28 cellular contexts compared by ENCODE assay signal in genomic region chr9:23567756-23568155, GRCh38.
"Had no signal": no experiment of that assay in that cellular context is flagged by ENCODE, and none has a peak within 500 bp of the region (broad histone marks: within the 10 kb centered on the region; RNA-seq: fewer than 3 reads in every experiment).

No MANE protein-coding gene starts in this region.

- H3K9me3 Mint-ChIP-seq: nephron, neural crest cell had no signal

- H3K4me1 Mint-ChIP-seq: immature natural killer cell; naive thymus-derived CD8-positive, alpha-beta T cell; stimulated activated memory B cell treated with anti-CD40 and anti-IgM and Interleukin-4, amounts not matched to agents 10 μg/mL and 1 μg/mL and 100 μg/mL, for 72 hours; stimulated activated naive CD8-positive, alpha-beta T cell treated with anti-CD3 and anti-CD28 coated beads, Interleukin-15, amount 100 ng/mL, for 72 hours had no signal

- H3K9ac ChIP-seq: parathyroid adenoma had no signal

- ATAC-seq: left colon; left lung; lower lobe of right lung; naive thymus-derived CD8-positive, alpha-beta T cell; right lobe of liver; stimulated activated memory B cell treated with anti-CD40 and anti-IgM and Interleukin-4, amounts not matched to agents 10 μg/mL and 1 μg/mL and 100 μg/mL, for 72 hours; stimulated activated naive CD8-positive, alpha-beta T cell treated with anti-CD3 and anti-CD28 coated beads, Interleukin-15, amount 100 ng/mL, for 72 hours had no signal

- H3K4me3 ChIP-seq: left lung, lower lobe of right lung, right atrium auricular region, right lobe of liver, smooth muscle cell, tibial nerve, vagina had no signal

- H3K4me1 ChIP-seq: left lung, lower lobe of right lung, parathyroid adenoma, right atrium auricular region, right lobe of liver, tibial nerve, vagina had no signal

- H3K27ac ChIP-seq: left lung, lower lobe of right lung, neutrophil, parathyroid adenoma, right atrium auricular region, right lobe of liver, tibial nerve, vagina had no signal

- DNase-seq: immature natural killer cell; kidney; left colon; left lung; lower lobe of right lung; mammary epithelial cell; mesenchymal stem cell; naive thymus-derived CD8-positive, alpha-beta T cell; occipital lobe; right lobe of liver; stimulated activated CD4-positive, alpha-beta T cell treated with anti-CD3 and anti-CD28 coated beads, Interleukin-1b, Interleukin-23, amount 100 ng/mL, for 48 hours; stimulated activated CD4-positive, alpha-beta T cell treated with anti-CD3 and anti-CD28 coated beads, Interleukin-2, amount 100 ng/mL, for 48 hours; stimulated activated CD4-positive, alpha-beta T cell treated with anti-CD3 and anti-CD28 coated beads, Interleukin-4, amount 100 ng/mL, for 4 hours; stimulated activated CD8-positive, alpha-beta memory T cell treated with anti-CD3 and anti-CD28 coated beads, Interleukin-4, amount 100 ng/mL, for 48 hours; stimulated activated naive CD4-positive, alpha-beta T cell treated with Interleukin-2 at 50 U/mL for 16 hours; stimulated activated naive CD8-positive, alpha-beta T cell treated with anti-CD3 and anti-CD28 coated beads, Interleukin-15, amount 100 ng/mL, for 72 hours had no signal

- H3K4me2 ChIP-seq: smooth muscle cell had no signal

- H3K27ac Mint-ChIP-seq: immature natural killer cell; naive thymus-derived CD8-positive, alpha-beta T cell; nephron; progenitor cell of endocrine pancreas; stimulated activated memory B cell treated with anti-CD40 and anti-IgM and Interleukin-4, amounts not matched to agents 10 μg/mL and 1 μg/mL and 100 μg/mL, for 72 hours; stimulated activated naive CD8-positive, alpha-beta T cell treated with anti-CD3 and anti-CD28 coated beads, Interleukin-15, amount 100 ng/mL, for 72 hours; type B pancreatic cell had no signal

- H2AFZ ChIP-seq: parathyroid adenoma had no signal

- H3K36me3 Mint-ChIP-seq: immature natural killer cell; stimulated activated memory B cell treated with anti-CD40 and anti-IgM and Interleukin-4, amounts not matched to agents 10 μg/mL and 1 μg/mL and 100 μg/mL, for 72 hours; type B pancreatic cell had no signal

- H3K27me3 ChIP-seq: left lung, neutrophil, right atrium auricular region, right lobe of liver, tibial nerve, vagina had no signal

- FAIRE-seq: islet of Langerhans, kidney had no signal

- H3K4me3 Mint-ChIP-seq: immature natural killer cell; naive thymus-derived CD8-positive, alpha-beta T cell; nephron; neural crest cell; stimulated activated memory B cell treated with anti-CD40 and anti-IgM and Interleukin-4, amounts not matched to agents 10 μg/mL and 1 μg/mL and 100 μg/mL, for 72 hours; stimulated activated naive CD8-positive, alpha-beta T cell treated with anti-CD3 and anti-CD28 coated beads, Interleukin-15, amount 100 ng/mL, for 72 hours; type B pancreatic cell had no signal

- H3K79me2 ChIP-seq: parathyroid adenoma had no signal

- H3K9me3 ChIP-seq: left lung, lower lobe of right lung, neutrophil, right atrium auricular region, right lobe of liver, tibial nerve, vagina had no signal

- H3K27me3 Mint-ChIP-seq: naive thymus-derived CD8-positive, alpha-beta T cell; progenitor cell of endocrine pancreas; stimulated activated memory B cell treated with anti-CD40 and anti-IgM and Interleukin-4, amounts not matched to agents 10 μg/mL and 1 μg/mL and 100 μg/mL, for 72 hours; stimulated activated naive CD8-positive, alpha-beta T cell treated with anti-CD3 and anti-CD28 coated beads, Interleukin-15, amount 100 ng/mL, for 72 hours had no signal

- H3K36me3 ChIP-seq: left lung, lower lobe of right lung, neutrophil, right atrium auricular region, right lobe of liver, tibial nerve, vagina had no signal
